In genomic region chr4:89829470-89830138, GRCh38 we compare ENCODE assay signal across 8 cellular contexts. TPM values are rescaled to one million over a fixed set of nuclear protein-coding genes. Genes with fewer than 3 reads are reported as not detected.
DNase-seq lines count a peak whose midpoint lies in the region; ATAC-seq and TF ChIP-seq lines count a peak whose summit lies in the region.

No MANE protein-coding gene starts in this region.

- no peak overlapping the region for H3K4me3 ChIP-seq in PC-9
- no peak overlapping the region for H3K4me3 ChIP-seq in hepatocyte

- H2AFZ ChIP-seq in PC-9 (no peak overlapping the region), hepatocyte (no peak overlapping the region)

- POLR2A ChIA-PET in PC-9 (lab: Charles Lee; ENCODE audit: unreplicated experiment) = no interaction called here

- WGBS in hepatocyte (ENCODE audit: low lambda C conversion rate, missing lambda C conversion rate) = 83% methylated on average over 7 of the region's 7 CpGs

- CTCF ChIA-PET in activated naive CD4-positive, alpha-beta T cell treated with anti-CD3 and anti-CD28 coated beads, Interleukin-2, amount 10 ng/mL, durations not matched to agents 7 days and 5 days (lab: Charles Lee) = interaction anchor here (0.8 kb wide), 1 partner anchor 171 kb away, joined by 3 read pairs; no protein-coding TSS in a partner anchor
- CTCF ChIA-PET in PC-9 (lab: Charles Lee) = no interaction called here

- H3K27ac Mint-ChIP-seq in activated naive CD4-positive, alpha-beta T cell treated with anti-CD3 and anti-CD28 coated beads, Interleukin-2, amount 10 ng/mL, durations not matched to agents 7 days and 5 days = peak overlapping the region; percentile 89

- H3K36me3 ChIP-seq in PC-9 (ENCODE audit: low read depth) (no peaks in the 10 kb centered on the region), hepatocyte (replicated peaks; ENCODE audit: insufficient read depth, low read depth) (no peaks in the 10 kb centered on the region)

- no peaks in the 10 kb centered on the region for H3K9me3 ChIP-seq in PC-9 (ENCODE audit: insufficient read depth, low read depth)
- no peaks in the 10 kb centered on the region for H3K9me3 ChIP-seq in hepatocyte (ENCODE audit: low read depth)

- peak overlapping the region; percentile 39 for H3K4me3 Mint-ChIP-seq in activated naive CD4-positive, alpha-beta T cell treated with anti-CD3 and anti-CD28 coated beads, Interleukin-2, amount 10 ng/mL, durations not matched to agents 7 days and 5 days

- H3F3A ChIP-seq in PC-9 (ENCODE audit: insufficient read depth, low read depth) = no peaks in the 10 kb centered on the region

- peaks cover 4% of the 10 kb centered on the region for H3K27me3 Mint-ChIP-seq in activated naive CD4-positive, alpha-beta T cell treated with anti-CD3 and anti-CD28 coated beads, Interleukin-2, amount 10 ng/mL, durations not matched to agents 7 days and 5 days

- H3K79me2 ChIP-seq in PC-9 (ENCODE audit: low read depth) (no peaks in the 10 kb centered on the region), hepatocyte (no peaks in the 10 kb centered on the region)

- peaks cover 20% of the 10 kb centered on the region for H3K36me3 Mint-ChIP-seq in activated naive CD4-positive, alpha-beta T cell treated with anti-CD3 and anti-CD28 coated beads, Interleukin-2, amount 10 ng/mL, durations not matched to agents 7 days and 5 days

- DNase-seq in activated naive CD4-positive, alpha-beta T cell treated with anti-CD3 and anti-CD28 coated beads, Interleukin-2, amount 10 ng/mL, durations not matched to agents 7 days and 5 days = peak; percentile 67
- no peak for DNase-seq in activated naive CD4-positive, alpha-beta T cell treated with Interleukin-2 at 50 U/mL for 16 hours
- DNase-seq in SIG-M5 treated with dmso at 0.1 percent for 504 hours (lab: John Stamatoyannopoulos, UW; ENCODE audit: unreplicated experiment) (peak; percentile 72), foreskin keratinocyte (peak; percentile 64 to 69), PC-9 (no peak), hepatocyte (ENCODE audit: low spot score) (no peak), DMS53 (lab: John Stamatoyannopoulos, UW) (no peak)

- intact Hi-C loops in PC-9 (cut with micrococcal nuclease; ENCODE audit: unreplicated experiment) = no loop called here

- H3K9me2 ChIP-seq in PC-9 (ENCODE audit: insufficient read depth) (no peaks in the 10 kb centered on the region), hepatocyte (replicated peaks; ENCODE audit: insufficient read depth) (no peaks in the 10 kb centered on the region)

- H3K9me3 Mint-ChIP-seq in activated naive CD4-positive, alpha-beta T cell treated with anti-CD3 and anti-CD28 coated beads, Interleukin-2, amount 10 ng/mL, durations not matched to agents 7 days and 5 days = no peaks in the 10 kb centered on the region

- H3K4me1 ChIP-seq in foreskin keratinocyte (peaks cover 3% of the 10 kb centered on the region), PC-9 (replicated peaks; ENCODE audit: insufficient read depth) (no peaks in the 10 kb centered on the region), hepatocyte (ENCODE audit: insufficient read depth) (no peaks in the 10 kb centered on the region)

- no peak overlapping the region for H3K4me2 ChIP-seq in PC-9
- H3K4me2 ChIP-seq in hepatocyte = no peak overlapping the region

- TF ChIP-seq CTCF in foreskin keratinocyte (conservative IDR thresholded peaks at IDR 0.05) (no peak), PC-9 (conservative IDR thresholded peaks at IDR 0.05) (no peak), hepatocyte (IDR thresholded peaks at IDR 0.05; ENCODE audit: poor library complexity) (no peak)

- peak; percentile 90 for ATAC-seq in HG02870 (IDR thresholded peaks at IDR 0.05; ENCODE audit: unreplicated experiment)
- no peak for ATAC-seq in foreskin keratinocyte

- H3K27ac ChIP-seq in foreskin keratinocyte (no peak overlapping the region), PC-9 (no peak overlapping the region), hepatocyte (no peak overlapping the region)

- peaks cover 29% of the 10 kb centered on the region for H3K4me1 Mint-ChIP-seq in activated naive CD4-positive, alpha-beta T cell treated with anti-CD3 and anti-CD28 coated beads, Interleukin-2, amount 10 ng/mL, durations not matched to agents 7 days and 5 days

- no TSS peak for BruUV-seq in PC-9 (replicated peaks; lab: Mats Ljungman, UMichigan)

- H4K20me1 ChIP-seq in PC-9 (ENCODE audit: insufficient read depth) = no peaks in the 10 kb centered on the region
- H4K20me1 ChIP-seq in hepatocyte (ENCODE audit: insufficient read depth, poor library complexity, severe bottlenecking) = no peaks in the 10 kb centered on the region

- H3K27me3 ChIP-seq in foreskin keratinocyte (no peaks in the 10 kb centered on the region), PC-9 (ENCODE audit: insufficient read depth, low read depth) (no peaks in the 10 kb centered on the region), hepatocyte (no peaks in the 10 kb centered on the region)

RNA-seq across cellular contexts. Expression of gene SNCA, which starts 7.4 kb away (rescaled TPM):
- 44.6 and 57.4 TPM in 2 replicates for total RNA-seq in foreskin keratinocyte
- polyA plus RNA-seq in foreskin keratinocyte = 50.2 and 66.0 TPM in 2 replicates
- 3.9 and 4.8 TPM in 2 replicates for total RNA-seq in PC-9 (2021)
- total RNA-seq in hepatocyte = 6.9 and 8.9 TPM in 2 replicates
- polyA plus RNA-seq in hepatocyte = 14.0 and 18.3 TPM in 2 replicates

Comparison
In these comparisons a context has a peak if more than half of its experiments do, and no peak if none do; other contexts are left out.
1. DNase-seq: peak in activated naive CD4-positive, alpha-beta T cell treated with anti-CD3 and anti-CD28 coated beads, Interleukin-2, amount 10 ng/mL, durations not matched to agents 7 days and 5 days (single experiment), SIG-M5 treated with dmso at 0.1 percent for 504 hours (single experiment) and foreskin keratinocyte (2 of 2); none in activated naive CD4-positive, alpha-beta T cell treated with Interleukin-2 at 50 U/mL for 16 hours (single experiment), PC-9 (0 of 2), hepatocyte (single experiment) and DMS53 (single experiment).